Comparison of ENCODE assay signal across 14 cellular contexts in genomic region chr11:120151536-120151935, GRCh38. TPM values are rescaled to one million over a fixed set of nuclear protein-coding genes. Genes with fewer than 3 reads are reported as not detected.
DNase-seq lines count a peak whose midpoint lies in the region; ATAC-seq and TF ChIP-seq lines count a peak whose summit lies in the region.
"Had no signal": no experiment of that assay in that cellular context is flagged by ENCODE, and none has a peak within 500 bp of the region (broad histone marks: within the 10 kb centered on the region; RNA-seq: fewer than 3 reads in every experiment).

No MANE protein-coding gene starts in this region.

- no peak for ATAC-seq in GM21390 (IDR thresholded peaks at IDR 0.05; ENCODE audit: unreplicated experiment)
- ATAC-seq: CD8-positive, alpha-beta T cell; GM23338 had no signal

- peaks cover 12 to 56% (median 16%) of the 10 kb centered on the region in 3 donors for H3K4me1 ChIP-seq in esophagus squamous epithelium
- H3K4me1 ChIP-seq: Caco-2 had no signal

- H3K9me3 ChIP-seq in esophagus squamous epithelium, result no peaks in the 10 kb centered on the region

- WGBS in esophagus squamous epithelium, 2 donors, result 90 to 92% methylated on average over 1 of the region's 1 CpG

- no peaks in the 10 kb centered on the region for H3K36me3 ChIP-seq in esophagus squamous epithelium

- no peak overlapping the region for H3K4me3 ChIP-seq in esophagus squamous epithelium
- no peak overlapping the region for H3K4me3 ChIP-seq in retinal pigment epithelial cell (ENCODE audit: low read length)
- H3K4me3 ChIP-seq: GM23338 had no signal

- peaks cover 0 to 17% (median 0%) of the 10 kb centered on the region in 4 donors for H3K27me3 ChIP-seq in esophagus squamous epithelium

- peak; percentile 12 for DNase-seq in EH (ENCODE audit: low read depth)
- DNase-seq in amniotic epithelial cell (ENCODE audit: low read depth), result peak; percentile 60
- DNase-seq in esophagus squamous epithelium (lab: John Stamatoyannopoulos, UW), result no peak
- peak; percentile 7 for DNase-seq in retinal pigment epithelial cell (ENCODE audit: low read depth)
- DNase-seq in NCI-H524 treated with DMSO at 0.1 percent for 48 hours (lab: John Stamatoyannopoulos, UW), result no peak
- DNase-seq in T-helper 9 cell, result no peak
- DNase-seq in D341Med (ENCODE audit: low spot score), result no peak
- DNase-seq: Caco-2; CD8-positive, alpha-beta T cell; DMS53; H9 had no signal

- TF ChIP-seq CTCF in esophagus squamous epithelium (IDR thresholded peaks at IDR 0.05) (no peak), retinal pigment epithelial cell (conservative IDR thresholded peaks at IDR 0.05; ENCODE audit: low read depth, low read length) (no peak)

- H3K27ac ChIP-seq in esophagus squamous epithelium, result peak overlapping the region in 3 of 4 donors; percentile 11 to 70 (median 32)

- intact Hi-C loops in esophagus squamous epithelium (cut with DNase I), result no loop called here

- no peak for TF ChIP-seq POLR2A in esophagus squamous epithelium (IDR thresholded peaks at IDR 0.05)

RNA-seq across cellular contexts. Expression of gene TRIM29, which starts 13.6 kb away (rescaled TPM):
- total RNA-seq in esophagus squamous epithelium, result 1,000 to 10,000 TPM in 1 of 4 donors, 100 to 1,000 TPM in 3; 691 to 1,472 (median 816) TPM
- total RNA-seq: A673; CD8-positive, alpha-beta T cell; H9 had no signal

RNA-seq across cellular contexts. Expression of gene OAF, which starts 59.3 kb away (rescaled TPM):
- 10 to 100 TPM in 3 of 4 donors, 1 to 10 TPM in 1; 7.4 to 49.0 (median 14.3) TPM for total RNA-seq in esophagus squamous epithelium

Comparison
In these comparisons a context has a peak if more than half of its experiments do, and no peak if none do; other contexts are left out.
1. DNase-seq: peak in EH (single experiment), amniotic epithelial cell (single experiment) and retinal pigment epithelial cell (single experiment); none in esophagus squamous epithelium (single experiment), NCI-H524 treated with DMSO at 0.1 percent for 48 hours (single experiment), T-helper 9 cell (single experiment) and D341Med (single experiment).